In the genomic region with DNA sequence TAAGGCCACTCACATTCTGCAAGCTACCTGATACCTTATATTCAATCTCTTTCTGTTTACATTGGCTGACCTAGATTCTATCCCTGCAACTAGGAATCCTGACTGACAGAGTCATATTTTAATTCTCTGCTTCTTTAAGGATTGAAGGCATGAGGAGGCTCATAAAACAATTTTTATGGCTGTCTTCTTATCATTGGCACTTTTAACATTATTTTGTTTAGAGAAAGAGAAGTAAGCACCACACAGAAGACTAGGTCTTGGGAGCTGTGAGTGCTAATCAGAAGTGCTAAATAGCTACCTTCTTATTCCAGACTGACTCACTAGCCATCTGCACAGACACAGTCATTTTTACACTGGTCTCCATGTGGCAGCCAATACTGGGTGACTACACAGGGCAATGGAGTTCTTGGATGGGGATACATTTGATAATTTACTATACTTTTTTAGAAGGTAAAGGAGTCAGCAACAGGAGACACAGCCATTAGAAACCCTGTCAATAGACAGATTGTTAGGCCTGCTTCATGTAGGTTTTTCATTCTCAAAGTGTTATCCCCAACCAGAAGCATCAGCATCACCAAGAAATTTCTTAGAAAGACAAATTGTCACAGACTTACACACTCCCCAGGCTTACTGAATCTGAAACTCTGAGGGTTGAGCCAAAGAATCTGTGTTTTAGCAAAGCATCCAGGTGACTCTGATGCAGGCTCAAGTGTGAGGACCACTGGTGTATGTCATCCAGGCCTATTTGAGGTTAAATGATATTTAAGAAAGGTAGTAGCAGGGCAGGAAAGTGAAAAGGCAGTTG, we compare ENCODE assay signal across 16 cellular contexts.
DNase-seq lines count a peak whose midpoint lies in the region; ATAC-seq lines count a peak whose summit lies in the region.
"Had no signal": no experiment of that assay in that cellular context is flagged by ENCODE, and none has a peak within 500 bp of the region (broad histone marks: within the 10 kb centered on the region; RNA-seq: fewer than 3 reads in every experiment).

No MANE protein-coding gene starts in this region.

- DNase-seq in NCI-H510A treated with DMSO at 0.1 percent for 48 hours (lab: John Stamatoyannopoulos, UW) (peak; percentile 27), NCI-H510A (lab: John Stamatoyannopoulos, UW) (no peak), HCEC 1CT (peak; percentile 57), left lobe of liver (ENCODE audit: low spot score) (no peak), NCI-H1417 (lab: John Stamatoyannopoulos, UW) (no peak), DMS114 treated with DMSO at 0.1 percent for 48 hours (lab: John Stamatoyannopoulos, UW; ENCODE audit: unreplicated experiment) (no peak)
- DNase-seq in activated T-cell treated with anti-CD3 and anti-CD28 coated beads, Interleukin-2, amount 50 U/mL, for 48 hours: peak; percentile 27 to 47
- DNase-seq: activated CD8-positive, alpha-beta memory T cell treated with anti-CD3 and anti-CD28 coated beads, Interleukin-2, amount 50 U/mL, for 4 hours; body of pancreas; effector memory CD8-positive, alpha-beta T cell; head of caudate nucleus; left ventricle myocardium superior; MV-4-11; trophoblast cell had no signal

- ATAC-seq in left lobe of liver: peak; percentile 77
- no peak for ATAC-seq in GM19328 (IDR thresholded peaks at IDR 0.05; ENCODE audit: unreplicated experiment)
- ATAC-seq: body of pancreas; effector memory CD8-positive, alpha-beta T cell; left ventricle myocardium superior; Panc1 had no signal

Comparison
In these comparisons a context has a peak if more than half of its experiments do, and no peak if none do; other contexts are left out.
1. DNase-seq: peak in NCI-H510A treated with DMSO at 0.1 percent for 48 hours (single experiment), HCEC 1CT (single experiment) and activated T-cell treated with anti-CD3 and anti-CD28 coated beads, Interleukin-2, amount 50 U/mL, for 48 hours (2 of 2); none in NCI-H510A (single experiment), left lobe of liver (single experiment), NCI-H1417 (0 of 3) and DMS114 treated with DMSO at 0.1 percent for 48 hours (single experiment).